In the genomic region with DNA sequence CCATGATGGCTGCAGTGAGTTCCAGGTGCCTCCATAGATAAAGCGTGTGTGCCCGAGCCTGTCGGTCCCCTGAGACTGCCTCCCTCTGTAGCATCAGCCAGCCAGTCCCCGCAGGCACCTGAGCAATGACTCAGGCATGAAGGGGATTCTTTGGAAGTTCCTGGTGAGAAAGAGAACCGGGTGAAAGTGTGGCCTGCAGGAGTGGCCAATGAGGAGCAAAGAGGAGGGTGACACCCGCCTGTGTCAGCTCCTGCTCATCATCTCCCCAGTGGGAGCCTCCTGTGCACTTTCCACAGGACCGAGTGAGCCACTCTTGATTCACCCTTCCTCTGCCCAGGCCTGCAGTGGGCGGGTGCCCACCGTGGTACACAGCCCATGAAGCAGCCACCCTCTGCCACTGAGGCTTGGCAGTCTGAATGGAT, we compare ENCODE assay signal across 11 cellular contexts.
DNase-seq lines count a peak whose midpoint lies in the region; ATAC-seq and TF ChIP-seq lines count a peak whose summit lies in the region.
"Had no signal": no experiment of that assay in that cellular context is flagged by ENCODE, and none has a peak within 500 bp of the region (broad histone marks: within the 10 kb centered on the region; RNA-seq: fewer than 3 reads in every experiment).

No MANE protein-coding gene starts in this region.

- H3K27me3 Mint-ChIP-seq in stimulated activated memory B cell treated with anti-CD40 and anti-IgM and Interleukin-4, amounts not matched to agents 10 μg/mL and 1 μg/mL and 100 μg/mL, for 72 hours: peaks cover 28% of the 10 kb centered on the region

- H3K27ac ChIP-seq in RWPE1: peak overlapping the region; percentile 98
- H3K27ac ChIP-seq: spleen had no signal

- ATAC-seq in stimulated activated memory B cell treated with anti-CD40 and anti-IgM and Interleukin-4, amounts not matched to agents 10 μg/mL and 1 μg/mL and 100 μg/mL, for 72 hours: peak; percentile 35
- ATAC-seq in GM18873 (IDR thresholded peaks at IDR 0.05; ENCODE audit: low FRiP score, unreplicated experiment): no peak
- ATAC-seq in GM21576 (IDR thresholded peaks at IDR 0.05; ENCODE audit: unreplicated experiment): no peak
- ATAC-seq in HG03039 (IDR thresholded peaks at IDR 0.05; ENCODE audit: unreplicated experiment): no peak

- H3K27ac Mint-ChIP-seq in stimulated activated memory B cell treated with anti-CD40 and anti-IgM and Interleukin-4, amounts not matched to agents 10 μg/mL and 1 μg/mL and 100 μg/mL, for 72 hours: peak overlapping the region; percentile 29

- no peak overlapping the region for H3K4me3 ChIP-seq in fibroblast of mammary gland (ENCODE audit: control insufficient read depth, low read depth, low read length)
- H3K4me3 ChIP-seq: spleen, transverse colon had no signal

- TF ChIP-seq CTCF in RWPE1 (conservative IDR thresholded peaks at IDR 0.05; ENCODE audit: low read depth) (no peak), fibroblast of mammary gland (conservative IDR thresholded peaks at IDR 0.05; ENCODE audit: control insufficient read depth, insufficient read depth, low read depth, low read length) (no peak)

- CTCF ChIA-PET in RWPE1 (lab: Yijun Ruan, JAX): interaction anchor here (0.6 to 1.1 kb wide), 4 partner anchors 21 to 360 kb away, joined by 3 to 5 read pairs (median 3); no protein-coding TSS in a partner anchor

- DNase-seq in activated CD4-positive, alpha-beta T cell treated with anti-CD3 and anti-CD28 coated beads, Interleukin-2, amount 50 U/mL, for 48 hours: peak; percentile 39 to 52
- no peak for DNase-seq in activated CD4-positive, alpha-beta T cell treated with anti-CD3 and anti-CD28 coated beads, Interleukin-2, amount 50 U/mL, for 1 hour
- DNase-seq in RWPE1 (ENCODE audit: low spot score) (peak; percentile 97), fibroblast of mammary gland (ENCODE audit: low read depth) (peak; percentile 96)
- DNase-seq: NCI-H2227 treated with DMSO at 0.1 percent for 48 hours, spleen, transverse colon had no signal

- no peaks in the 10 kb centered on the region for H3K9me3 Mint-ChIP-seq in stimulated activated memory B cell treated with anti-CD40 and anti-IgM and Interleukin-4, amounts not matched to agents 10 μg/mL and 1 μg/mL and 100 μg/mL, for 72 hours

- H3K36me3 Mint-ChIP-seq in stimulated activated memory B cell treated with anti-CD40 and anti-IgM and Interleukin-4, amounts not matched to agents 10 μg/mL and 1 μg/mL and 100 μg/mL, for 72 hours: no peaks in the 10 kb centered on the region

- H3K4me3 Mint-ChIP-seq in stimulated activated memory B cell treated with anti-CD40 and anti-IgM and Interleukin-4, amounts not matched to agents 10 μg/mL and 1 μg/mL and 100 μg/mL, for 72 hours: no peak overlapping the region

- POLR2A ChIA-PET in RWPE1 (lab: Yijun Ruan, JAX; ENCODE audit: low non-redundant PET): interaction anchor here (1.1 to 1.2 kb wide), 2 partner anchors 10 to 42 kb away, joined by 3 to 6 read pairs; no protein-coding TSS in a partner anchor

- H3K4me1 Mint-ChIP-seq in stimulated activated memory B cell treated with anti-CD40 and anti-IgM and Interleukin-4, amounts not matched to agents 10 μg/mL and 1 μg/mL and 100 μg/mL, for 72 hours: peaks cover 14% of the 10 kb centered on the region
